Comparison of ENCODE assay signal across 8 cellular contexts in genomic region chr3:45929042-45929679, GRCh38. TPM values are rescaled to one million over a fixed set of nuclear protein-coding genes. Genes with fewer than 3 reads are reported as not detected.
DNase-seq lines count a peak whose midpoint lies in the region; ATAC-seq lines count a peak whose summit lies in the region.

No MANE protein-coding gene starts in this region.

- no peaks in the 10 kb centered on the region for H3K4me1 Mint-ChIP-seq in activated T-cell treated with anti-CD3 and anti-CD28 coated beads, Interleukin-2, amount 50 U/mL, for 4 hours (ENCODE audit: low read depth)

- no peaks in the 10 kb centered on the region for H3K9me3 Mint-ChIP-seq in activated T-cell treated with anti-CD3 and anti-CD28 coated beads, Interleukin-2, amount 50 U/mL, for 4 hours

- H3K4me3 Mint-ChIP-seq in activated T-cell treated with anti-CD3 and anti-CD28 coated beads, Interleukin-2, amount 50 U/mL, for 4 hours: no peak overlapping the region

- H3K27me3 Mint-ChIP-seq in activated T-cell treated with anti-CD3 and anti-CD28 coated beads, Interleukin-2, amount 50 U/mL, for 4 hours (ENCODE audit: low read depth): no peaks in the 10 kb centered on the region

- peak; percentile 51 for ATAC-seq in GM18868 (IDR thresholded peaks at IDR 0.05; ENCODE audit: unreplicated experiment)
- peak; percentile 94 to 97 for ATAC-seq in activated T-cell treated with anti-CD3 and anti-CD28 coated beads, Interleukin-2, amount 50 U/mL, for 4 hours

- peaks cover 67% of the 10 kb centered on the region for H3K36me3 Mint-ChIP-seq in activated T-cell treated with anti-CD3 and anti-CD28 coated beads, Interleukin-2, amount 50 U/mL, for 4 hours (ENCODE audit: insufficient read depth)

- peak; percentile 83 for DNase-seq in AG08395 (ENCODE audit: low spot score)
- DNase-seq in OCI-M1 (lab: John Stamatoyannopoulos, UW): peak; percentile 54
- DNase-seq in activated T-cell treated with anti-CD3 and anti-CD28 coated beads, Interleukin-2, amount 50 U/mL, for 4 hours: peak; percentile 66
- peak; percentile 82 for DNase-seq in germinal center (ENCODE audit: low spot score)
- peak; percentile 17 for DNase-seq in putamen (ENCODE audit: low spot score)
- no peak for DNase-seq in ureter (ENCODE audit: low spot score)
- DNase-seq in NK-92 (lab: John Stamatoyannopoulos, UW; ENCODE audit: unreplicated experiment): no peak

RNA-seq across cellular contexts. Expression of gene CXCR6, which starts 14.1 kb away (rescaled TPM):
- 1 to 10 TPM; 1.4 to 2.6 (median 1.6) TPM for total RNA-seq in activated T-cell treated with anti-CD3 and anti-CD28 coated beads, Interleukin-2, amount 50 U/mL, for 4 hours
- 3.1 TPM for total RNA-seq in ureter

RNA-seq across cellular contexts. Expression of gene CCR9, which starts 42.8 kb away (rescaled TPM):
- not detected for total RNA-seq in activated T-cell treated with anti-CD3 and anti-CD28 coated beads, Interleukin-2, amount 50 U/mL, for 4 hours
- not detected for total RNA-seq in ureter

Comparison
In these comparisons a context has a peak if more than half of its experiments do, and no peak if none do; other contexts are left out.
1. DNase-seq: peak in AG08395 (single experiment), OCI-M1 (single experiment), activated T-cell treated with anti-CD3 and anti-CD28 coated beads, Interleukin-2, amount 50 U/mL, for 4 hours (single experiment), germinal center (single experiment) and putamen (single experiment); none in ureter (single experiment) and NK-92 (single experiment).